15 cellular contexts compared by ENCODE assay signal in genomic region chr6:147974376-147974775, GRCh38.
A peak's percentile ranks its signal among the peaks of the same experiment; 100 is the strongest.
DNase-seq lines count a peak whose midpoint lies in the region; ATAC-seq, FAIRE-seq and TF ChIP-seq lines count a peak whose summit lies in the region.
"Had no signal": no experiment of that assay in that cellular context is flagged by ENCODE, and none has a peak within 500 bp of the region (broad histone marks: within the 10 kb centered on the region; RNA-seq: fewer than 3 reads in every experiment).

No MANE protein-coding gene starts in this region.

- DNase-seq in HFF-Myc (ENCODE audit: extremely low read depth, low read depth), result peak; percentile 22
- peak; percentile 52 to 79 for DNase-seq in SJSA1 (ENCODE audit: low read depth in 1 of 2, low spot score in 2 of 2)
- DNase-seq in foreskin keratinocyte, result peak; percentile 76 to 90
- peak; percentile 25 for DNase-seq in stromal cell of bone marrow (ENCODE audit: low read depth)
- no peak for DNase-seq in GM12892 (ENCODE audit: insufficient read length)
- no peak for DNase-seq in NK-92 treated with Interleukin-12 subunit alpha and Interleukin-12 subunit beta, amount 100 ng/mL, for 24 hours (lab: John Stamatoyannopoulos, UW)
- no peak for DNase-seq in NCI-H2029 treated with DMSO at 0.1 percent for 48 hours (lab: John Stamatoyannopoulos, UW)
- DNase-seq: caudate nucleus; immature natural killer cell; naive thymus-derived CD8-positive, alpha-beta T cell; NCI-H1436 treated with DMSO at 0.1 percent for 48 hours; sigmoid colon had no signal

- ATAC-seq in foreskin keratinocyte, result peak; percentile 99
- ATAC-seq: naive thymus-derived CD8-positive, alpha-beta T cell had no signal

- peak overlapping the region; percentile 53 for H3K27ac ChIP-seq in SJSA1
- peak overlapping the region; percentile 55 for H3K27ac ChIP-seq in foreskin keratinocyte
- H3K27ac ChIP-seq: sigmoid colon had no signal

- peaks cover 26% of the 10 kb centered on the region for H3K4me1 ChIP-seq in SJSA1 (replicated peaks)
- H3K4me1 ChIP-seq in foreskin keratinocyte, result peaks cover 6% of the 10 kb centered on the region
- H3K4me1 ChIP-seq: sigmoid colon had no signal

- no peaks in the 10 kb centered on the region for H3K36me3 ChIP-seq in SJSA1
- H3K36me3 ChIP-seq: sigmoid colon had no signal

- TF ChIP-seq POLR2A in GM12892 (IDR thresholded peaks at IDR 0.05; ENCODE audit: low read depth, low read length), result no peak

- no peaks in the 10 kb centered on the region for H3K27me3 ChIP-seq in SJSA1 (replicated peaks)
- no peaks in the 10 kb centered on the region for H3K27me3 ChIP-seq in foreskin keratinocyte
- H3K27me3 ChIP-seq: sigmoid colon had no signal

- H3K9me3 ChIP-seq in SJSA1 (replicated peaks), result no peaks in the 10 kb centered on the region
- H3K9me3 ChIP-seq: sigmoid colon had no signal

- TF ChIP-seq CTCF in HFF-Myc (IDR thresholded peaks at IDR 0.05; ENCODE audit: low read depth, low read length, missing control alignments) (no peak), foreskin keratinocyte (conservative IDR thresholded peaks at IDR 0.05) (no peak)

- H3K4me3 ChIP-seq in HFF-Myc (replicated peaks; ENCODE audit: low read depth, low read length), result no peak overlapping the region
- H3K4me3 ChIP-seq in SJSA1, result no peak overlapping the region
- H3K4me3 ChIP-seq: sigmoid colon had no signal

- FAIRE-seq in GM12892 (lab: Jason Lieb, UNC), result no peak
- FAIRE-seq: GM12891, GM19239, H54 had no signal

Comparison
In these comparisons a context has a peak if more than half of its experiments do, and no peak if none do; other contexts are left out.
1. DNase-seq: peak in HFF-Myc (single experiment), SJSA1 (2 of 2), foreskin keratinocyte (2 of 2) and stromal cell of bone marrow (single experiment); none in GM12892 (single experiment), NK-92 treated with Interleukin-12 subunit alpha and Interleukin-12 subunit beta, amount 100 ng/mL, for 24 hours (single experiment) and NCI-H2029 treated with DMSO at 0.1 percent for 48 hours (single experiment).